In genomic region chr10:95880704-95881103, GRCh38 we compare ENCODE assay signal across 18 cellular contexts. TPM values are rescaled to one million over a fixed set of nuclear protein-coding genes. Genes with fewer than 3 reads are reported as not detected.
DNase-seq lines count a peak whose midpoint lies in the region; ATAC-seq and TF ChIP-seq lines count a peak whose summit lies in the region.
"Had no signal": no experiment of that assay in that cellular context is flagged by ENCODE, and none has a peak within 500 bp of the region (broad histone marks: within the 10 kb centered on the region; RNA-seq: fewer than 3 reads in every experiment).

No MANE protein-coding gene starts in this region.

- H3K36me3 ChIP-seq in ascending aorta (peaks cover 0 to 8% of the 10 kb centered on the region in 2 donors), Karpas-422 (ENCODE audit: insufficient read depth, low read length) (peaks cover 5% of the 10 kb centered on the region)

- H3K4me2 ChIP-seq in Karpas-422 (ENCODE audit: low read depth, low read length, poor library complexity, severe bottlenecking), result no peak overlapping the region

- no peaks in the 10 kb centered on the region for H3K9me3 ChIP-seq in ascending aorta
- no peaks in the 10 kb centered on the region for H3K9me3 ChIP-seq in Karpas-422 (ENCODE audit: low read length)
- H3K9me3 ChIP-seq: body of pancreas, left lung had no signal

- H3K36me3 Mint-ChIP-seq in activated CD8-positive, alpha-beta memory T cell treated with anti-CD3 and anti-CD28 coated beads, Interleukin-2, amount 10 ng/mL, durations not matched to agents 7 days and 5 days, result peaks cover 25% of the 10 kb centered on the region

- no peaks in the 10 kb centered on the region for H3K79me2 ChIP-seq in Karpas-422 (ENCODE audit: low read length)

- H3K9me2 ChIP-seq in Karpas-422 (replicated peaks; ENCODE audit: insufficient read depth, low read length), result no peaks in the 10 kb centered on the region

- TF ChIP-seq CTCF in ascending aorta (IDR thresholded peaks at IDR 0.05), result no peak

- H3K9me3 Mint-ChIP-seq in activated CD8-positive, alpha-beta memory T cell treated with anti-CD3 and anti-CD28 coated beads, Interleukin-2, amount 10 ng/mL, durations not matched to agents 7 days and 5 days (ENCODE audit: low read depth), result no peaks in the 10 kb centered on the region
- H3K9me3 Mint-ChIP-seq: CD8-positive, alpha-beta T cell had no signal

- no peak overlapping the region for H3K4me3 Mint-ChIP-seq in activated CD8-positive, alpha-beta memory T cell treated with anti-CD3 and anti-CD28 coated beads, Interleukin-2, amount 10 ng/mL, durations not matched to agents 7 days and 5 days
- H3K4me3 Mint-ChIP-seq: CD8-positive, alpha-beta T cell; naive thymus-derived CD8-positive, alpha-beta T cell; WTC11 had no signal

- H4K20me1 ChIP-seq in Karpas-422 (ENCODE audit: insufficient read depth, low read depth, low read length), result no peaks in the 10 kb centered on the region

- H3K27me3 Mint-ChIP-seq in activated CD8-positive, alpha-beta memory T cell treated with anti-CD3 and anti-CD28 coated beads, Interleukin-2, amount 10 ng/mL, durations not matched to agents 7 days and 5 days, result no peaks in the 10 kb centered on the region
- H3K27me3 Mint-ChIP-seq: naive thymus-derived CD8-positive, alpha-beta T cell had no signal

- CTCF ChIA-PET in activated CD8-positive, alpha-beta memory T cell treated with anti-CD3 and anti-CD28 coated beads, Interleukin-2, amount 10 ng/mL, durations not matched to agents 7 days and 5 days (lab: Charles Lee), result no interaction called here

- DNase-seq in activated CD8-positive, alpha-beta memory T cell treated with anti-CD3 and anti-CD28 coated beads, Interleukin-2, amount 10 ng/mL, durations not matched to agents 7 days and 5 days, result no peak
- no peak for DNase-seq in activated CD8-positive, alpha-beta memory T cell treated with anti-CD3 and anti-CD28 coated beads, Interleukin-2, amount 50 U/mL, for 48 hours
- DNase-seq in ascending aorta (ENCODE audit: low spot score in 2 of 2) (no peak), AG08395 (ENCODE audit: low spot score) (no peak), Karpas-422 (no peak), nucleus accumbens (lab: John Stamatoyannopoulos, UW) (no peak), DMS79 (lab: John Stamatoyannopoulos, UW) (no peak)
- DNase-seq: 8988T; body of pancreas; CD8-positive, alpha-beta T cell; effector CD4-positive, alpha-beta T cell; left lung; naive thymus-derived CD8-positive, alpha-beta T cell; NCI-H2029 treated with DMSO at 0.1 percent for 48 hours; NCI-H524 treated with DMSO at 0.1 percent for 48 hours; trophoblast cell had no signal

- peak overlapping the region; percentile 70 to 86 for H3K27ac ChIP-seq in ascending aorta
- no peak overlapping the region for H3K27ac ChIP-seq in Karpas-422 (ENCODE audit: low read length)
- H3K27ac ChIP-seq: body of pancreas had no signal

- H3K9ac ChIP-seq in Karpas-422 (ENCODE audit: low read length), result no peak overlapping the region

- no peak overlapping the region for H3K4me3 ChIP-seq in ascending aorta
- H3K4me3 ChIP-seq in Karpas-422 (ENCODE audit: low read length), result no peak overlapping the region
- H3K4me3 ChIP-seq: body of pancreas, left lung had no signal

- ATAC-seq in activated CD8-positive, alpha-beta memory T cell treated with anti-CD3 and anti-CD28 coated beads, Interleukin-2, amount 10 ng/mL, durations not matched to agents 7 days and 5 days, result no peak
- ATAC-seq in HG02870 (IDR thresholded peaks at IDR 0.05; ENCODE audit: unreplicated experiment), result peak; percentile 47
- ATAC-seq: body of pancreas; CD8-positive, alpha-beta T cell; left lung; naive thymus-derived CD8-positive, alpha-beta T cell; WTC11 had no signal

- H2AFZ ChIP-seq in Karpas-422 (ENCODE audit: low read length), result no peak overlapping the region

- H3K27ac Mint-ChIP-seq in activated CD8-positive, alpha-beta memory T cell treated with anti-CD3 and anti-CD28 coated beads, Interleukin-2, amount 10 ng/mL, durations not matched to agents 7 days and 5 days, result peak overlapping the region; percentile 10
- H3K27ac Mint-ChIP-seq: CD8-positive, alpha-beta T cell; naive thymus-derived CD8-positive, alpha-beta T cell; WTC11 had no signal

- H3K27me3 ChIP-seq in ascending aorta (no peaks in the 10 kb centered on the region), Karpas-422 (ENCODE audit: low read length) (no peaks in the 10 kb centered on the region)
- H3K27me3 ChIP-seq: body of pancreas, left lung had no signal

- H3K4me1 Mint-ChIP-seq in activated CD8-positive, alpha-beta memory T cell treated with anti-CD3 and anti-CD28 coated beads, Interleukin-2, amount 10 ng/mL, durations not matched to agents 7 days and 5 days, result peaks cover 18% of the 10 kb centered on the region
- H3K4me1 Mint-ChIP-seq: WTC11 had no signal

- intact Hi-C loops in ascending aorta (cut with DNase I), result no loop called here

- peaks cover 7 to 31% of the 10 kb centered on the region in 2 donors for H3K4me1 ChIP-seq in ascending aorta
- H3K4me1 ChIP-seq in Karpas-422 (ENCODE audit: low read length), result no peaks in the 10 kb centered on the region
- H3K4me1 ChIP-seq: body of pancreas had no signal

RNA-seq across cellular contexts. Expression of gene CC2D2B, which starts 27.1 kb away (rescaled TPM):
- total RNA-seq in activated CD8-positive, alpha-beta memory T cell treated with anti-CD3 and anti-CD28 coated beads, Interleukin-2, amount 10 ng/mL, durations not matched to agents 7 days and 5 days, result 1 to 10 TPM; 3.0 to 4.2 TPM
- 3.9 TPM for total RNA-seq in ascending aorta
- total RNA-seq in Karpas-422 (2014; rRNA removed; shearing (Covaris generic); ENCODE audit: low replicate concordance), result 0.30 TPM in 1 of 2 replicates, not detected in the other
- total RNA-seq: CD8-positive, alpha-beta T cell; naive thymus-derived CD8-positive, alpha-beta T cell had no signal
